ENCODE assay signal across 8 cellular contexts in the genomic region with DNA sequence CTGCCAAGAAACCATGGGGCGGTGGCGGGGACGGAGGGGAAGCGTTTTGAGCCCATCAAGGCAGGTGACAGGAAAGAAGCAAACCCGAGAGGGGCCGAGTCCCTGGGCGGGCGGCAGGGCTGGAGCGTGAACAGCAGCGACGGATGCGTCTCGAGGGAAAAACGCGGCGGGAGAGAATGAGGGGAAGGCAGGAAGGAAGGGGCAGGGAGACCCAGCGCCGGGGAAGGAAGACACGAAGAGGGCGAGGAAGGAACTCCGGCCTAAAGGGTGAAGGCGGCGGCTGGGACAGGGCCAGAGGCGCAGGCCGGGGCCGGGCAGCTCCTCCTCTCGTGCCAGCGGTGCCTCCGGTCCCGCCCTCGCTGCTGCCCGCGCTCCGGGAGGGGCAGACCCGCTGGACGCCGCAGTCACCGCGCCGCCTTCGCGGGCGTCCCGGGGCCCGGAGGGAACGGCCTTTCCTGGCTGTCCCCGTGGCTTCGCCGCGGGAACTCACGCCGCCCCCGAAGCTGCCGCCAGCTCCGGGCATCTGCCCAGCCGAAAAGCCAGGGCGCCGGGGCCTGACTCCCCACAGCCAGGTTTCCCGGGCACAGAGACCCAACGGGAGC. TPM values are rescaled to one million over a fixed set of nuclear protein-coding genes. Genes with fewer than 3 reads are reported as not detected.
A peak's percentile ranks its signal among the peaks of the same experiment; 100 is the strongest.
DNase-seq lines count a peak whose midpoint lies in the region; ATAC-seq and TF ChIP-seq lines count a peak whose summit lies in the region.

No MANE protein-coding gene starts in this region.

- peak overlapping the region; percentile 71 for H3K4me3 ChIP-seq in NB4 (ENCODE audit: low read depth, low read length)

- H3K4me1 Mint-ChIP-seq in activated naive CD8-positive, alpha-beta T cell (ENCODE audit: low read depth) = peaks cover 8% of the 10 kb centered on the region
- H3K4me1 Mint-ChIP-seq in osteocyte (ENCODE audit: unreplicated experiment) = peaks cover 26% of the 10 kb centered on the region

- intact Hi-C loops in Right ventricle myocardium inferior (cut with DNase I) = loop anchor here (5.0 kb wide), 1 partner anchor 40 kb away; no protein-coding TSS in a partner anchor

- H3K9me3 Mint-ChIP-seq in activated naive CD8-positive, alpha-beta T cell (ENCODE audit: low read depth) = no peaks in the 10 kb centered on the region
- H3K9me3 Mint-ChIP-seq in osteocyte (ENCODE audit: unreplicated experiment) = no peaks in the 10 kb centered on the region

- DNase-seq in NCI-H345 (lab: John Stamatoyannopoulos, UW) (peak; percentile 69), NCI-H345 treated with DMSO at 0.1 percent for 48 hours (lab: John Stamatoyannopoulos, UW; ENCODE audit: unreplicated experiment) (no peak), HEK293T (ENCODE audit: extremely low spot score) (peak; percentile 53), NB4 (ENCODE audit: low read depth) (peak; percentile 74), Right ventricle myocardium inferior (ENCODE audit: missing footprints) (peak; percentile 77), osteocyte (ENCODE audit: extremely low spot score, unreplicated experiment) (peak; percentile 87), OCI-M1 (lab: John Stamatoyannopoulos, UW) (no peak)

- CTCF ChIA-PET in HEK293T (lab: Yijun Ruan, JAX) = interaction anchor here (0.7 kb wide), 1 partner anchor 26 kb away, joined by 3 read pairs; no protein-coding TSS in a partner anchor

- peak overlapping the region; percentile 90 for H3K4me3 Mint-ChIP-seq in activated naive CD8-positive, alpha-beta T cell
- H3K4me3 Mint-ChIP-seq in osteocyte (ENCODE audit: unreplicated experiment) = peak overlapping the region; percentile 87

- ATAC-seq in Right ventricle myocardium inferior = peak; percentile 72

- H3K36me3 Mint-ChIP-seq in activated naive CD8-positive, alpha-beta T cell = no peaks in the 10 kb centered on the region
- peaks cover 5% of the 10 kb centered on the region for H3K36me3 Mint-ChIP-seq in osteocyte (ENCODE audit: unreplicated experiment)

- H3K27ac Mint-ChIP-seq in activated naive CD8-positive, alpha-beta T cell = no peak overlapping the region
- H3K27ac Mint-ChIP-seq in osteocyte (ENCODE audit: unreplicated experiment) = peak overlapping the region; percentile 93

- TF ChIP-seq CTCF in NB4 (IDR thresholded peaks at IDR 0.05; ENCODE audit: low read depth, low read length) (no peak), osteocyte (IDR thresholded peaks at IDR 0.05) (no peak)

- H3K27me3 Mint-ChIP-seq in activated naive CD8-positive, alpha-beta T cell = peaks cover 18% of the 10 kb centered on the region
- no peaks in the 10 kb centered on the region for H3K27me3 Mint-ChIP-seq in osteocyte (ENCODE audit: unreplicated experiment)

- POLR2A ChIA-PET in HEK293T (lab: Yijun Ruan, JAX) = interaction anchor here (1.8 to 1.9 kb wide), 2 partner anchors 12 to 15 kb away, joined by 5 to 6 read pairs; no protein-coding TSS in a partner anchor

- TF ChIP-seq POLR2A in NB4 (IDR thresholded peaks at IDR 0.05; ENCODE audit: extremely low read depth, insufficient read length) = no peak

TF ChIP-seq in HEK293T, 16 proteins besides CTCF, POLR2A, EP300 and RAD21:
- no peak for TF ChIP-seq ZNF384 (IDR thresholded peaks at IDR 0.05)
- TF ChIP-seq L3MBTL2 (conservative IDR thresholded peaks at IDR 0.05) = peak; percentile 51

RNA-seq across cellular contexts. Expression of gene RGS12, which starts 0.8 kb away (rescaled TPM):
- total RNA-seq in Right ventricle myocardium inferior (21.0 TPM), osteocyte (32.5 and 35.6 TPM in 2 replicates)

RNA-seq across cellular contexts. Expression of gene MSANTD1, which starts 43.1 kb away (rescaled TPM):
- total RNA-seq in Right ventricle myocardium inferior (0.51 TPM), osteocyte (0.83 and 1.1 TPM in 2 replicates)

Comparison
In these comparisons a context has a peak if more than half of its experiments do, and no peak if none do; other contexts are left out.
1. DNase-seq: peak in NCI-H345 (single experiment), HEK293T (single experiment), NB4 (single experiment), Right ventricle myocardium inferior (single experiment) and osteocyte (single experiment); none in NCI-H345 treated with DMSO at 0.1 percent for 48 hours (single experiment) and OCI-M1 (single experiment).